In genomic region chr1:191886977-191887376, GRCh38 we compare ENCODE assay signal across 20 cellular contexts.
DNase-seq lines count a peak whose midpoint lies in the region; ATAC-seq, FAIRE-seq and TF ChIP-seq lines count a peak whose summit lies in the region.
"Had no signal": no experiment of that assay in that cellular context is flagged by ENCODE, and none has a peak within 500 bp of the region (broad histone marks: within the 10 kb centered on the region; RNA-seq: fewer than 3 reads in every experiment).

No MANE protein-coding gene starts in this region.

- H2AFZ ChIP-seq in SU-DHL-6 (ENCODE audit: low read depth, low read length, severe bottlenecking) (peak overlapping the region; percentile 46), MM.1S (ENCODE audit: low read length) (no peak overlapping the region), trophoblast cell (ENCODE audit: insufficient read depth, low read length, poor library complexity) (no peak overlapping the region)

- no peak overlapping the region for H3K18ac ChIP-seq in trophoblast cell (ENCODE audit: low read length)

- H3K36me3 ChIP-seq in SU-DHL-6 (ENCODE audit: low read length) (no peaks in the 10 kb centered on the region), MM.1S (replicated peaks; ENCODE audit: insufficient read depth, low read length) (no peaks in the 10 kb centered on the region), lower lobe of right lung (no peaks in the 10 kb centered on the region), prostate gland (no peaks in the 10 kb centered on the region), trophoblast cell (ENCODE audit: control insufficient read depth in 1 of 2, insufficient read depth in 2 of 2, low read length in 2 of 2) (no peaks in the 10 kb centered on the region)
- H3K36me3 ChIP-seq: SJCRH30 had no signal

- no peak overlapping the region for H3K27ac ChIP-seq in SU-DHL-6 (ENCODE audit: low read depth, low read length)
- H3K27ac ChIP-seq in MM.1S (ENCODE audit: low read length), result no peak overlapping the region
- no peak overlapping the region for H3K27ac ChIP-seq in lower lobe of right lung
- no peak overlapping the region for H3K27ac ChIP-seq in prostate gland
- no peak overlapping the region for H3K27ac ChIP-seq in trophoblast cell (ENCODE audit: low read depth, low read length)
- H3K27ac ChIP-seq: SJCRH30 had no signal

- H3K79me1 ChIP-seq in trophoblast cell (ENCODE audit: low read length), result no peaks in the 10 kb centered on the region

- no peak overlapping the region for H2BK12ac ChIP-seq in trophoblast cell (ENCODE audit: low read length)

- TF ChIP-seq CTCF in SU-DHL-6 (IDR thresholded peaks at IDR 0.05; ENCODE audit: insufficient read depth, low read length, poor library complexity, severe bottlenecking) (no peak), MM.1S (IDR thresholded peaks at IDR 0.05; ENCODE audit: low read length) (no peak), lower lobe of right lung (IDR thresholded peaks at IDR 0.05) (no peak), prostate gland (IDR thresholded peaks at IDR 0.05) (no peak)

- no peak overlapping the region for H4K8ac ChIP-seq in trophoblast cell (ENCODE audit: low read depth, low read length)

- no peaks in the 10 kb centered on the region for H3K9me2 ChIP-seq in SU-DHL-6 (replicated peaks; ENCODE audit: insufficient read depth, low read length)
- H3K9me2 ChIP-seq in MM.1S (replicated peaks; ENCODE audit: insufficient read depth, low read length), result no peaks in the 10 kb centered on the region

- no peaks in the 10 kb centered on the region for H3F3A ChIP-seq in SU-DHL-6 (ENCODE audit: insufficient read depth)
- no peaks in the 10 kb centered on the region for H3F3A ChIP-seq in MM.1S (ENCODE audit: insufficient read depth, low read length)

- H3K9ac ChIP-seq in SU-DHL-6 (ENCODE audit: low read length), result no peak overlapping the region
- H3K9ac ChIP-seq in MM.1S (ENCODE audit: low read length), result no peak overlapping the region
- no peak overlapping the region for H3K9ac ChIP-seq in trophoblast cell (ENCODE audit: low read length)

- H3K79me2 ChIP-seq in SU-DHL-6 (ENCODE audit: insufficient read depth, low read length) (no peaks in the 10 kb centered on the region), MM.1S (ENCODE audit: low read length) (no peaks in the 10 kb centered on the region), trophoblast cell (ENCODE audit: control insufficient read depth, insufficient read depth, low read length, poor library complexity) (no peaks in the 10 kb centered on the region)

- FAIRE-seq in G401.6 (lab: Jason Lieb, UNC), result peak; percentile 28

- H3K27me3 ChIP-seq in SU-DHL-6 (ENCODE audit: low read length) (no peaks in the 10 kb centered on the region), MM.1S (replicated peaks; ENCODE audit: insufficient read depth, low read length) (no peaks in the 10 kb centered on the region), lower lobe of right lung (ENCODE audit: low read depth) (no peaks in the 10 kb centered on the region), prostate gland (replicated peaks; ENCODE audit: insufficient read depth) (no peaks in the 10 kb centered on the region), trophoblast cell (ENCODE audit: insufficient read depth, low read length) (no peaks in the 10 kb centered on the region)
- H3K27me3 ChIP-seq: SJCRH30 had no signal

- H3K4me2 ChIP-seq in SU-DHL-6 (ENCODE audit: low read depth, low read length, poor library complexity, severe bottlenecking) (peak overlapping the region; percentile 35), MM.1S (ENCODE audit: low read depth, low read length) (no peak overlapping the region), trophoblast cell (ENCODE audit: low read length) (no peak overlapping the region)

- no peak overlapping the region for H3K14ac ChIP-seq in trophoblast cell (ENCODE audit: low read length)

- no peaks in the 10 kb centered on the region for H4K20me1 ChIP-seq in SU-DHL-6 (ENCODE audit: low read depth, low read length)
- no peaks in the 10 kb centered on the region for H4K20me1 ChIP-seq in MM.1S (ENCODE audit: insufficient read depth, low read length)

- TF ChIP-seq POLR2A in prostate gland (IDR thresholded peaks at IDR 0.05), result no peak

- DNase-seq in MM.1S, result no peak
- DNase-seq in lower lobe of right lung, result no peak
- no peak for DNase-seq in prostate gland (ENCODE audit: low spot score)
- DNase-seq in trophoblast cell, result no peak
- DNase-seq: activated CD4-positive, alpha-beta T cell treated with anti-CD3 and anti-CD28 coated beads for 4 hours; activated CD8-positive, alpha-beta memory T cell treated with anti-CD3 and anti-CD28 coated beads, Interleukin-2, amount 50 U/mL, for 48 hours; anterior cingulate cortex; H9; left cardiac atrium; midbrain; NCI-H1694; NCI-H345; right cardiac atrium; SJCRH30; stimulated activated CD4-positive, alpha-beta T cell treated with anti-CD3 and anti-CD28 coated beads, Interleukin-1b, Interleukin-23, amount 100 ng/mL, for 48 hours; T1000 had no signal

- no peak overlapping the region for H2AK5ac ChIP-seq in trophoblast cell (ENCODE audit: low read length)

- no peaks in the 10 kb centered on the region for H3K9me3 ChIP-seq in SU-DHL-6 (ENCODE audit: insufficient read depth, low read length)
- H3K9me3 ChIP-seq in MM.1S (replicated peaks; ENCODE audit: insufficient read depth, low read length), result no peaks in the 10 kb centered on the region
- H3K9me3 ChIP-seq in lower lobe of right lung, result no peaks in the 10 kb centered on the region
- H3K9me3 ChIP-seq in prostate gland, result no peaks in the 10 kb centered on the region
- no peaks in the 10 kb centered on the region for H3K9me3 ChIP-seq in trophoblast cell (ENCODE audit: insufficient read depth, low read depth, low read length)
- H3K9me3 ChIP-seq: SJCRH30 had no signal

- H2BK120ac ChIP-seq in trophoblast cell (ENCODE audit: insufficient read depth, low read length, poor library complexity), result no peak overlapping the region

- H3K4me1 ChIP-seq in MM.1S (ENCODE audit: low read length), result peaks cover 9% of the 10 kb centered on the region; the same call in 1 of the 2 replicates
- H3K4me1 ChIP-seq in lower lobe of right lung, result no peaks in the 10 kb centered on the region
- H3K4me1 ChIP-seq in prostate gland (replicated peaks), result no peaks in the 10 kb centered on the region
- H3K4me1 ChIP-seq in trophoblast cell (ENCODE audit: control insufficient read depth in 1 of 2, insufficient read depth in 2 of 2, low read length in 2 of 2), result no peaks in the 10 kb centered on the region
- H3K4me1 ChIP-seq: SJCRH30 had no signal

- no peak overlapping the region for H3K4ac ChIP-seq in trophoblast cell (ENCODE audit: low read depth, low read length)

- no peak overlapping the region for H4K91ac ChIP-seq in trophoblast cell (ENCODE audit: low read depth, low read length)

- H2BK5ac ChIP-seq in trophoblast cell (ENCODE audit: low read depth, low read length, poor library complexity), result no peak overlapping the region

- intact Hi-C loops in lower lobe of right lung (cut with DNase I), result no loop called here
- intact Hi-C loops in prostate gland (cut with DNase I), result no loop called here

- no peak overlapping the region for H4K12ac ChIP-seq in trophoblast cell (ENCODE audit: low read depth, low read length)

- H3K23ac ChIP-seq in trophoblast cell (ENCODE audit: low read length), result no peak overlapping the region

- H3K4me3 ChIP-seq in SU-DHL-6 (ENCODE audit: insufficient read depth, low read length, poor library complexity, severe bottlenecking) (no peak overlapping the region), MM.1S (ENCODE audit: low read length) (no peak overlapping the region), lower lobe of right lung (no peak overlapping the region), prostate gland (no peak overlapping the region), trophoblast cell (ENCODE audit: low read depth, low read length) (no peak overlapping the region)
- H3K4me3 ChIP-seq: SJCRH30 had no signal

- ATAC-seq in GM19438 (IDR thresholded peaks at IDR 0.05; ENCODE audit: low read depth, unreplicated experiment) (peak; percentile 54), HG03064 (IDR thresholded peaks at IDR 0.05; ENCODE audit: low read depth, unreplicated experiment) (peak; percentile 58), lower lobe of right lung (no peak)
- ATAC-seq: left cardiac atrium, right cardiac atrium had no signal

Comparison
In these comparisons a context has a peak if more than half of its experiments do, and no peak if none do; other contexts are left out.
1. ATAC-seq: peak in GM19438 (single experiment) and HG03064 (single experiment); none in lower lobe of right lung (0 of 2).